In genomic region chr12:63844391-63845341, GRCh38 we compare ENCODE assay signal across 8 cellular contexts. TPM values are rescaled to one million over a fixed set of nuclear protein-coding genes. Genes with fewer than 3 reads are reported as not detected.
DNase-seq lines count a peak whose midpoint lies in the region; ATAC-seq, FAIRE-seq and TF ChIP-seq lines count a peak whose summit lies in the region.

SRGAP1 (plus strand) TSS chr12:63844700; CDS start chr12:63844817, 117 bp downstream.

- ATAC-seq in GM19397 (IDR thresholded peaks at IDR 0.05; ENCODE audit: unreplicated experiment) = peak; percentile 30
- peak; percentile 7 for ATAC-seq in RWPE2 (ENCODE audit: low read depth)
- peak; percentile 46 for ATAC-seq in HepG2
- no peak for ATAC-seq in stimulated activated memory B cell treated with anti-CD40 and anti-IgM and Interleukin-4, amounts not matched to agents 10 μg/mL and 1 μg/mL and 100 μg/mL, for 72 hours

- peaks cover 8% of the 10 kb centered on the region for H3K27me3 Mint-ChIP-seq in stimulated activated memory B cell treated with anti-CD40 and anti-IgM and Interleukin-4, amounts not matched to agents 10 μg/mL and 1 μg/mL and 100 μg/mL, for 72 hours

- peaks cover 26% of the 10 kb centered on the region for H3K4me1 ChIP-seq in RWPE2 (ENCODE audit: insufficient read depth, poor library complexity, severe bottlenecking)
- peaks cover 16 to 24% of the 10 kb centered on the region in 2 donors for H3K4me1 ChIP-seq in duodenal mucosa (ENCODE audit: control insufficient read depth in 1 of 2, insufficient read depth in 2 of 2, low read length in 2 of 2)
- H3K4me1 ChIP-seq in HepG2 (ENCODE audit: insufficient read depth, low read length) = peaks cover 38% of the 10 kb centered on the region

- CTCF ChIA-PET in HepG2 (lab: Yijun Ruan, JAX; ENCODE audit: low intra/inter-chr PET ratio, low total read pairs) = interaction anchor here (1.1 to 1.4 kb wide), 2 partner anchors 337 to 412 kb away, joined by 6 to 8 read pairs; no protein-coding TSS in a partner anchor

- no peak for TF ChIP-seq POLR2A in HepG2 (IDR thresholded peaks at IDR 0.05; ENCODE audit: insufficient read depth in 1 of 2, low read depth in 2 of 2, low read length in 2 of 2)

- WGBS in HepG2 (ENCODE audit: low lambda C conversion rate) = under 1% methylated on average over 27 of the region's 52 CpGs

- H3K9me3 ChIP-seq in RWPE2 (ENCODE audit: severe bottlenecking) = no peaks in the 10 kb centered on the region
- H3K9me3 ChIP-seq in duodenal mucosa (ENCODE audit: control insufficient read depth in 1 of 2, low read length in 2 of 2) = no peaks in the 10 kb centered on the region
- H3K9me3 ChIP-seq in HepG2 (ENCODE audit: low read length) = no peaks in the 10 kb centered on the region

- peak within 1 kb of the TSS; percentile 95 for H3K4me3 Mint-ChIP-seq in stimulated activated memory B cell treated with anti-CD40 and anti-IgM and Interleukin-4, amounts not matched to agents 10 μg/mL and 1 μg/mL and 100 μg/mL, for 72 hours

- FAIRE-seq in HepG2 (lab: Jason Lieb, UNC) = no peak

- peaks cover 8% of the 10 kb centered on the region for H3K4me1 Mint-ChIP-seq in stimulated activated memory B cell treated with anti-CD40 and anti-IgM and Interleukin-4, amounts not matched to agents 10 μg/mL and 1 μg/mL and 100 μg/mL, for 72 hours

- TF ChIP-seq CTCF in RWPE2 (IDR thresholded peaks at IDR 0.05; ENCODE audit: poor library complexity, severe bottlenecking) = no peak
- TF ChIP-seq CTCF in HepG2 (CRISPR knock-in tag; IDR thresholded peaks at IDR 0.05) = no peak

- H3K27ac Mint-ChIP-seq in stimulated activated memory B cell treated with anti-CD40 and anti-IgM and Interleukin-4, amounts not matched to agents 10 μg/mL and 1 μg/mL and 100 μg/mL, for 72 hours = peak within 1 kb of the TSS; percentile 66

- DNase-seq in COLO829 (ENCODE audit: low spot score) = peak; percentile 31
- peak; percentile 39 for DNase-seq in HuH-7 (ENCODE audit: low spot score)
- DNase-seq in RWPE2 (ENCODE audit: low spot score) = peak; percentile 67
- DNase-seq in HepG2 (ENCODE audit: low spot score) = peak; percentile 44
- DNase-seq in T-helper 9 cell = no peak

- H3K27ac ChIP-seq in RWPE2 (ENCODE audit: poor library complexity, severe bottlenecking) (peak within 1 kb of the TSS; percentile 84), duodenal mucosa (ENCODE audit: low read depth, low read length) (peak within 1 kb of the TSS; percentile 60), HepG2 (ENCODE audit: extremely low read length, insufficient read depth, low read length) (peak within 1 kb of the TSS; percentile 65)

- peak within 1 kb of the TSS; percentile 86 for H3K4me2 ChIP-seq in HepG2 (ENCODE audit: low read depth, low read length)

- POLR2A ChIA-PET in HepG2 (lab: Yijun Ruan, JAX) = interaction anchor here (0.7 to 3.0 kb wide), 8 partner anchors 45 to 378 kb away, joined by 3 to 18 read pairs (median 5); partner anchors contain the start of gene KICS2

- no peaks in the 10 kb centered on the region for H3K9me3 Mint-ChIP-seq in stimulated activated memory B cell treated with anti-CD40 and anti-IgM and Interleukin-4, amounts not matched to agents 10 μg/mL and 1 μg/mL and 100 μg/mL, for 72 hours

- no peaks in the 10 kb centered on the region for H3K36me3 Mint-ChIP-seq in stimulated activated memory B cell treated with anti-CD40 and anti-IgM and Interleukin-4, amounts not matched to agents 10 μg/mL and 1 μg/mL and 100 μg/mL, for 72 hours

- intact Hi-C loops in HepG2 (cut with micrococcal nuclease; ENCODE audit: unreplicated experiment) = loop anchor here (1.0 to 10.0 kb wide), 5 partner anchors 43 to 393 kb away; no protein-coding TSS in a partner anchor

- H3K27me3 ChIP-seq in RWPE2 (ENCODE audit: insufficient read depth, poor library complexity, severe bottlenecking) = no peaks in the 10 kb centered on the region
- no peaks in the 10 kb centered on the region for H3K27me3 ChIP-seq in duodenal mucosa (ENCODE audit: control insufficient read depth in 1 of 2, insufficient read depth in 2 of 2, low read length in 2 of 2)
- no peaks in the 10 kb centered on the region; a peak in 1 of 5 replicates for H3K27me3 ChIP-seq in HepG2 (ENCODE audit: control insufficient read depth in 1 of 2, insufficient read depth in 2 of 2, low read length in 2 of 2)

- H3K36me3 ChIP-seq in RWPE2 (ENCODE audit: low read depth) (peaks cover 5% of the 10 kb centered on the region; the same call in 1 of the 2 replicates), duodenal mucosa (ENCODE audit: control insufficient read depth in 1 of 2, insufficient read depth in 2 of 2, low read length in 2 of 2) (no peaks in the 10 kb centered on the region), HepG2 (replicated peaks in 1 of 2; ENCODE audit: control insufficient read depth in 1 of 2, insufficient read depth in 2 of 2, low read length in 2 of 2) (no peaks in the 10 kb centered on the region)

- H3K9ac ChIP-seq in duodenal mucosa (ENCODE audit: low read depth in 1 of 2, low read length in 2 of 2) (peak within 1 kb of the TSS; percentile 52 to 77), HepG2 (ENCODE audit: insufficient read depth, low read depth, low read length) (peak within 1 kb of the TSS; percentile 80)

- in situ Hi-C loops in HepG2 (cut with HindIII; ENCODE audit: extremely low pct_ligation_motif_present, low pct_unique_long_range_greater_than_20kb) = loop anchor here (5.0 kb wide), 2 partner anchors 338 to 413 kb away; no protein-coding TSS in a partner anchor

- H3K4me3 ChIP-seq in RWPE2 (ENCODE audit: severe bottlenecking) (peak within 1 kb of the TSS; percentile 73), duodenal mucosa (ENCODE audit: low read depth in 1 of 2, low read length in 2 of 2) (peak within 1 kb of the TSS; percentile 85 to 97), HepG2 (replicated peaks in 1 of 3; ENCODE audit: insufficient read depth in 1 of 3, low read depth in 2 of 3, low read length in 3 of 3) (peak within 1 kb of the TSS; percentile 79 to 98 (median 91))

- TSS peak; percentile 65 for BruUV-seq in HepG2 (replicated peaks; lab: Mats Ljungman, UMichigan)

- H4K20me1 ChIP-seq in HepG2 (ENCODE audit: insufficient read depth, low read length) = no peaks in the 10 kb centered on the region

- H3K79me2 ChIP-seq in HepG2 (ENCODE audit: insufficient read depth, low read length) = peaks cover 13% of the 10 kb centered on the region

- H2AFZ ChIP-seq in HepG2 (ENCODE audit: low read length) = peak within 1 kb of the TSS; percentile 92

- TF ChIP-seq RAD21 in HepG2 (CRISPR knock-in tag; IDR thresholded peaks at IDR 0.05) = no peak

- TF ChIP-seq EP300 in HepG2 (IDR thresholded peaks at IDR 0.05; ENCODE audit: low read depth in 2 of 2, low read length in 2 of 2) (no peak), HepG2 (CRISPR knock-in tag; IDR thresholded peaks at IDR 0.05; ENCODE audit: borderline replicate concordance) (no peak)

TF ChIP-seq in HepG2, 621 proteins besides CTCF, POLR2A, EP300 and RAD21 (continues in another document):
- 0 out of 2 replicates have a peak, but pooled peaks have one; percentile 30 for TF ChIP-seq ZFP91 (CRISPR knock-in tag; IDR thresholded peaks at IDR 0.05; ENCODE audit: borderline replicate concordance)
- no peak for TF ChIP-seq POGK (CRISPR knock-in tag; conservative IDR thresholded peaks at IDR 0.05)

RNA-seq across cellular contexts. Expression of gene SRGAP1, which starts in this region (rescaled TPM):
- 1.6 and 1.8 TPM in 2 replicates for total RNA-seq in HepG2 (2016; rRNA removed; fragmentation: Illumina TruSeq; extraction: Trizol)
- total RNA-seq in HepG2 (2016; cell fraction: cytosol; rRNA removed; fragmentation: Illumina TruSeq; extraction: Trizol; ENCODE audit: low read depth) = 1.1 and 1.8 TPM in 2 replicates
- 1.2 and 2.0 TPM in 2 replicates for total RNA-seq in HepG2 (2016; cell fraction: insoluble cytoplasmic fraction; rRNA removed; fragmentation: Illumina TruSeq; extraction: Trizol)
- 1.00 and 1.2 TPM in 2 replicates for total RNA-seq in HepG2 (2016; cell fraction: membrane; rRNA removed; fragmentation: Illumina TruSeq; extraction: Trizol)
- 4.3 and 5.0 TPM in 2 replicates for total RNA-seq in HepG2 (2016; cell fraction: nucleus; rRNA removed; fragmentation: Illumina TruSeq; extraction: Trizol)
- 3.1 and 3.4 TPM in 2 replicates for polyA plus RNA-seq in HepG2 (2011; rRNA removed)
- polyA plus RNA-seq in HepG2 (2011; cell fraction: cytosol; rRNA removed) = 1.2 and 1.7 TPM in 2 replicates
- 3.4 and 8.0 TPM in 2 replicates for polyA plus RNA-seq in HepG2 (2011; cell fraction: nucleus; rRNA removed)
- 0.42 and 0.83 TPM in 2 replicates for polyA plus RNA-seq in HepG2 (2012)
- 0.07 and 0.18 TPM in 2 replicates for polyA plus RNA-seq in HepG2 (2016; cell fraction: cytosol; fragmentation: Illumina TruSeq; extraction: Trizol; ENCODE audit: low read depth)
- polyA plus RNA-seq in HepG2 (2016; cell fraction: insoluble cytoplasmic fraction; fragmentation: Illumina TruSeq; extraction: Trizol; ENCODE audit: low read depth) = 1.2 and 1.5 TPM in 2 replicates
- 0.26 and 0.30 TPM in 2 replicates for polyA plus RNA-seq in HepG2 (2016; cell fraction: membrane; fragmentation: Illumina TruSeq; extraction: Trizol; ENCODE audit: low read depth)
- polyA plus RNA-seq in HepG2 (2016; cell fraction: nucleus; fragmentation: Illumina TruSeq; extraction: Trizol; ENCODE audit: insufficient read depth, low read depth) = 2.9 and 3.1 TPM in 2 replicates
- polyA minus RNA-seq in HepG2 (2011; rRNA and poly(A)+ RNA removed; ENCODE audit: low replicate concordance) = 10.5 and 17.4 TPM in 2 replicates
- 4.3 and 4.9 TPM in 2 replicates for polyA minus RNA-seq in HepG2 (2011; cell fraction: cytosol; rRNA and poly(A)+ RNA removed)
- polyA minus RNA-seq in HepG2 (2011; cell fraction: nucleus; rRNA and poly(A)+ RNA removed) = 24.1 and 26.9 TPM in 2 replicates
